Comparison of ENCODE assay signal across 8 cellular contexts in the genomic region with DNA sequence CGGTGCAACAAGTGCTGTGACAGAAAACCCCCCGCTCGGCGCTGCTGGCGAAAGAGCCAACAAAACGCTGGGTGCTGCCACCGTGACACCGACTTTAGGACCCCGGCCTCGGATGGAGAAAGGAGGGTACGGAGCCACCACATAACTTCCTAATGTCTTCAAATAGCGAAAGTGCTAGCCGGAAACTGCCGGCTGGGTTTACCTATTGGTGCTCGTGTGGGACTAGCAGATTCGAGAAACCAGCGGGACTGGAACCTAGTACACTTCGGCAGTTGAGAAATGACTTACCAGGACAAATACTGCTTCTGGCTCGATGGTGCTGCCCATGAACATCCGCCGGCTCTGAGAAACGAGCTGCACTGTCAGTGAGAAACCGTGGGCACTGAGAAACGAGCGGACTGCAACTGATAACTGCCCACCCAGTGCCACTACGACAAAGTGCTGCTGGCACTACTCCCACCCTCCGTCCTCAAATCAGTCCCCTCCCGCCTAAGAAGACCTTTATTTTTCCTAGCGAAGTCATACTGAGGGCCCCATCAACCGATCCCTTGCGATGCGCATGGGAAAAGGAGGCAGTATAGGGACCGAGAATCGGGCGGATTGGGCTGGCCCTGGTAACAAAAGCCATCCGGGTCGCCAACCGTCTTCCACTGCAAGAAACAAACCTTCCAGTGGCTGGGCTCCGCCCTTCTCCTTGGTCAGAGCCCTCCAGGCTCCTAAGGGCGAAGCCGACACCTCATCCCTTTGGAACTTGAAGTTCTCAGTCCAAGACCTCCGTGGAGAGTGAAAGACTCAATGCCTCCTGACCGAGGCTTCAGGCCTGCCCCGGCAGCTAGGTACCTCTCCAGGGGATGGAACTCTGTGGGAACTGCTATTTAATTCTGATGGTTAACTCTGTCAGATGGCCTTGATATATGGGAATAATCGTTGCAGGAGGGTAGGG. TPM values are rescaled to one million over a fixed set of nuclear protein-coding genes. Genes with fewer than 3 reads are reported as not detected.
A peak's percentile ranks its signal among the peaks of the same experiment; 100 is the strongest.
DNase-seq lines count a peak whose midpoint lies in the region; ATAC-seq and TF ChIP-seq lines count a peak whose summit lies in the region.

No MANE protein-coding gene starts in this region.

- H4K20me1 ChIP-seq in OCI-LY7 (ENCODE audit: insufficient read depth, low read length): no peaks in the 10 kb centered on the region

- no peaks in the 10 kb centered on the region for H3K9me2 ChIP-seq in OCI-LY7 (ENCODE audit: insufficient read depth, low read length)

- peak overlapping the region; percentile 98 for H3K9ac ChIP-seq in muscle layer of colon (ENCODE audit: low read length)

- H3K79me2 ChIP-seq in OCI-LY7 (ENCODE audit: insufficient read depth, low read depth, low read length): peaks cover 37% of the 10 kb centered on the region

- peak; percentile 78 for DNase-seq in COR-L47 (lab: John Stamatoyannopoulos, UW)
- peak; percentile 72 for DNase-seq in HuH-7 (ENCODE audit: low spot score)
- DNase-seq in OCI-LY7 (ENCODE audit: low spot score): peak; percentile 93
- peak; percentile 90 for DNase-seq in activated T-cell treated with anti-CD3 and anti-CD28 coated beads for 4 hours
- peak; percentile 63 to 82 for DNase-seq in stimulated activated CD8-positive, alpha-beta memory T cell treated with anti-CD3 and anti-CD28 coated beads, Interleukin-7, amount 100 ng/mL, for 1 hour (ENCODE audit: low read depth in 2 of 2)

- H3K9me3 ChIP-seq in OCI-LY7 (ENCODE audit: low read length) (no peaks in the 10 kb centered on the region), esophagus (ENCODE audit: control insufficient read depth in 2 of 2, insufficient read depth in 1 of 2, low read depth in 1 of 2, low read length in 1 of 2) (no peaks in the 10 kb centered on the region), muscle layer of colon (ENCODE audit: low read length) (no peaks in the 10 kb centered on the region)

- H3K36me3 ChIP-seq in OCI-LY7 (ENCODE audit: insufficient read depth, low read length) (peaks cover 33% of the 10 kb centered on the region), esophagus (ENCODE audit: control insufficient read depth in 2 of 2, insufficient read depth in 2 of 2, low read length in 1 of 2) (peaks cover 4 to 8% of the 10 kb centered on the region in 2 donors), muscle layer of colon (ENCODE audit: insufficient read depth, low read length) (peaks cover 12% of the 10 kb centered on the region)

- H3K4me1 ChIP-seq in OCI-LY7 (ENCODE audit: insufficient read depth, low read length, poor library complexity, severe bottlenecking) (peaks cover 29% of the 10 kb centered on the region), esophagus (ENCODE audit: control insufficient read depth in 2 of 2, insufficient read depth in 2 of 2, low read length in 1 of 2) (peaks cover 0 to 7% of the 10 kb centered on the region in 2 donors), muscle layer of colon (ENCODE audit: insufficient read depth, low read length) (peaks cover 22% of the 10 kb centered on the region)

- TF ChIP-seq CTCF in OCI-LY7 (conservative IDR thresholded peaks at IDR 0.05; ENCODE audit: low read length): no peak

- WGBS in esophagus, 2 donors: 1% methylated on average over 45 of the region's 45 CpGs

- POLR2A ChIA-PET in OCI-LY7 (lab: Charles Lee): interaction anchor here (0.7 to 3.4 kb wide), 8 partner anchors 25 to 246 kb away, joined by 4 to 22 read pairs (median 8); a partner anchor contains a TSS

- H2AFZ ChIP-seq in OCI-LY7 (ENCODE audit: low read length): peak overlapping the region; percentile 84

- H3K4me3 ChIP-seq in OCI-LY7 (ENCODE audit: low read depth, low read length, poor library complexity, severe bottlenecking) (peak overlapping the region; percentile 85), esophagus (ENCODE audit: low read depth in 1 of 2, low read length in 2 of 2) (peak overlapping the region; percentile 81 to 94), muscle layer of colon (ENCODE audit: low read depth in 1 of 2, low read length in 2 of 2) (peak overlapping the region; percentile 61 to 99)

- intact Hi-C loops in OCI-LY7 (cut with micrococcal nuclease; ENCODE audit: unreplicated experiment): loop anchor here (2.0 to 5.0 kb wide), 3 partner anchors 38 to 416 kb away; a partner anchor contains a TSS

- peak; percentile 42 for ATAC-seq in GM21390 (IDR thresholded peaks at IDR 0.05; ENCODE audit: unreplicated experiment)

- TSS peak; percentile 39 for BruUV-seq in OCI-LY7 (replicated peaks; lab: Mats Ljungman, UMichigan)

- H3K27me3 ChIP-seq in esophagus (ENCODE audit: control insufficient read depth in 1 of 2, insufficient read depth in 2 of 2, low read length in 2 of 2) (no peaks in the 10 kb centered on the region), muscle layer of colon (ENCODE audit: control insufficient read depth in 1 of 2, insufficient read depth in 2 of 2, low read length in 2 of 2) (no peaks in the 10 kb centered on the region)

- CTCF ChIA-PET in OCI-LY7 (lab: Charles Lee; ENCODE audit: unreplicated experiment): no interaction called here

- H3K27ac ChIP-seq in OCI-LY7 (ENCODE audit: low read depth, low read length, poor library complexity, severe bottlenecking) (peak overlapping the region; percentile 92), esophagus (ENCODE audit: low read depth in 2 of 2, low read length in 1 of 2) (peak overlapping the region; percentile 98 to 100), muscle layer of colon (ENCODE audit: low read depth, low read length) (peak overlapping the region; percentile 96)

- peak overlapping the region; percentile 91 for H3K4me2 ChIP-seq in OCI-LY7 (ENCODE audit: low read length)

RNA-seq across cellular contexts. Expression of a gene that starts 27.0 kb away (rescaled TPM):
- 13.5 and 15.4 TPM in 2 replicates for total RNA-seq in OCI-LY7 (2014; rRNA removed; shearing (Covaris generic))
- total RNA-seq in OCI-LY7 (2022): 11.4 and 15.1 TPM in 2 replicates
- polyA plus RNA-seq in esophagus: 1 to 10 TPM; 2.3 to 2.4 TPM

RNA-seq across cellular contexts. Expression of a gene that starts 53.6 kb away (rescaled TPM):
- total RNA-seq in OCI-LY7 (2014; rRNA removed; shearing (Covaris generic)): 59.0 and 61.0 TPM in 2 replicates
- total RNA-seq in OCI-LY7 (2022): 59.4 and 62.9 TPM in 2 replicates
- polyA plus RNA-seq in esophagus: 10 to 100 TPM; 15.5 to 34.4 TPM

Comparison
In these comparisons a context has a peak if more than half of its experiments do, and no peak if none do; other contexts are left out.
1. Peak in every context shown above with its lines: DNase-seq, ATAC-seq, H3K4me3 ChIP-seq and H3K27ac ChIP-seq.